2 cellular contexts compared by ENCODE assay signal in genomic region chr11:45580399-45580798, GRCh38.
TF ChIP-seq lines count a peak whose summit lies in the region.

No MANE protein-coding gene starts in this region.

TF ChIP-seq in K562, 482 proteins besides CTCF, POLR2A, EP300 and RAD21 (continued from another document):
- TF ChIP-seq CLOCK (CRISPR knock-in tag; IDR thresholded peaks at IDR 0.05; ENCODE audit: borderline replicate concordance), result no peak
- TF ChIP-seq, protein P1, sequence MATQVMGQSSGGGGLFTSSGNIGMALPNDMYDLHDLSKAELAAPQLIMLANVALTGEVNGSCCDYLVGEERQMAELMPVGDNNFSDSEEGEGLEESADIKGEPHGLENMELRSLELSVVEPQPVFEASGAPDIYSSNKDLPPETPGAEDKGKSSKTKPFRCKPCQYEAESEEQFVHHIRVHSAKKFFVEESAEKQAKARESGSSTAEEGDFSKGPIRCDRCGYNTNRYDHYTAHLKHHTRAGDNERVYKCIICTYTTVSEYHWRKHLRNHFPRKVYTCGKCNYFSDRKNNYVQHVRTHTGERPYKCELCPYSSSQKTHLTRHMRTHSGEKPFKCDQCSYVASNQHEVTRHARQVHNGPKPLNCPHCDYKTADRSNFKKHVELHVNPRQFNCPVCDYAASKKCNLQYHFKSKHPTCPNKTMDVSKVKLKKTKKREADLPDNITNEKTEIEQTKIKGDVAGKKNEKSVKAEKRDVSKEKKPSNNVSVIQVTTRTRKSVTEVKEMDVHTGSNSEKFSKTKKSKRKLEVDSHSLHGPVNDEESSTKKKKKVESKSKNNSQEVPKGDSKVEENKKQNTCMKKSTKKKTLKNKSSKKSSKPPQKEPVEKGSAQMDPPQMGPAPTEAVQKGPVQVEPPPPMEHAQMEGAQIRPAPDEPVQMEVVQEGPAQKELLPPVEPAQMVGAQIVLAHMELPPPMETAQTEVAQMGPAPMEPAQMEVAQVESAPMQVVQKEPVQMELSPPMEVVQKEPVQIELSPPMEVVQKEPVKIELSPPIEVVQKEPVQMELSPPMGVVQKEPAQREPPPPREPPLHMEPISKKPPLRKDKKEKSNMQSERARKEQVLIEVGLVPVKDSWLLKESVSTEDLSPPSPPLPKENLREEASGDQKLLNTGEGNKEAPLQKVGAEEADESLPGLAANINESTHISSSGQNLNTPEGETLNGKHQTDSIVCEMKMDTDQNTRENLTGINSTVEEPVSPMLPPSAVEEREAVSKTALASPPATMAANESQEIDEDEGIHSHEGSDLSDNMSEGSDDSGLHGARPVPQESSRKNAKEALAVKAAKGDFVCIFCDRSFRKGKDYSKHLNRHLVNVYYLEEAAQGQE (CRISPR knock-in tag; IDR thresholded peaks at IDR 0.05; ENCODE audit: low read depth), result peak; percentile 90
- no peak for TF ChIP-seq GTF2A2 (tag; IDR thresholded peaks at IDR 0.05)

TF ChIP-seq in HepG2, 621 proteins besides CTCF, POLR2A, EP300 and RAD21 (continued from another document):
- TF ChIP-seq PLSCR1 (CRISPR knock-in tag; IDR thresholded peaks at IDR 0.05; ENCODE audit: borderline replicate concordance), result no peak
- TF ChIP-seq KDM2A (CRISPR knock-in tag; IDR thresholded peaks at IDR 0.05; ENCODE audit: borderline replicate concordance, low read depth), result no peak
- TF ChIP-seq ZBTB1 (CRISPR knock-in tag; IDR thresholded peaks at IDR 0.05; ENCODE audit: borderline replicate concordance), result no peak
- no peak for TF ChIP-seq ZNF326 (CRISPR knock-in tag; IDR thresholded peaks at IDR 0.05; ENCODE audit: borderline replicate concordance)
- TF ChIP-seq HIVEP1 (CRISPR knock-in tag; IDR thresholded peaks at IDR 0.05), result no peak
- TF ChIP-seq SMARCC2 (IDR thresholded peaks at IDR 0.05), result no peak
- peak; percentile 93 for TF ChIP-seq MIER2 (CRISPR knock-in tag; IDR thresholded peaks at IDR 0.05)
- TF ChIP-seq ZNF160 (CRISPR knock-in tag; IDR thresholded peaks at IDR 0.05), result no peak
- TF ChIP-seq, protein P2, sequence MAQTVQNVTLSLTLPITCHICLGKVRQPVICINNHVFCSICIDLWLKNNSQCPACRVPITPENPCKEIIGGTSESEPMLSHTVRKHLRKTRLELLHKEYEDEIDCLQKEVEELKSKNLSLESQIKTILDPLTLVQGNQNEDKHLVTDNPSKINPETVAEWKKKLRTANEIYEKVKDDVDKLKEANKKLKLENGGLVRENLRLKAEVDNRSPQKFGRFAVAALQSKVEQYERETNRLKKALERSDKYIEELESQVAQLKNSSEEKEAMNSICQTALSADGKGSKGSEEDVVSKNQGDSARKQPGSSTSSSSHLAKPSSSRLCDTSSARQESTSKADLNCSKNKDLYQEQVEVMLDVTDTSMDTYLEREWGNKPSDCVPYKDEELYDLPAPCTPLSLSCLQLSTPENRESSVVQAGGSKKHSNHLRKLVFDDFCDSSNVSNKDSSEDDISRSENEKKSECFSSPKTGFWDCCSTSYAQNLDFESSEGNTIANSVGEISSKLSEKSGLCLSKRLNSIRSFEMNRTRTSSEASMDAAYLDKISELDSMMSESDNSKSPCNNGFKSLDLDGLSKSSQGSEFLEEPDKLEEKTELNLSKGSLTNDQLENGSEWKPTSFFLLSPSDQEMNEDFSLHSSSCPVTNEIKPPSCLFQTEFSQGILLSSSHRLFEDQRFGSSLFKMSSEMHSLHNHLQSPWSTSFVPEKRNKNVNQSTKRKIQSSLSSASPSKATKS (CRISPR knock-in tag; IDR thresholded peaks at IDR 0.05), result no peak
- TF ChIP-seq SMC3 (IDR thresholded peaks at IDR 0.05; ENCODE audit: low read length), result no peak
- TF ChIP-seq, protein P1 (IDR thresholded peaks at IDR 0.05; ENCODE audit: borderline replicate concordance in 1 of 2, low read depth in 1 of 2, low read length in 2 of 2), result peak; percentile 74 to 93
- TF ChIP-seq, protein P3, sequence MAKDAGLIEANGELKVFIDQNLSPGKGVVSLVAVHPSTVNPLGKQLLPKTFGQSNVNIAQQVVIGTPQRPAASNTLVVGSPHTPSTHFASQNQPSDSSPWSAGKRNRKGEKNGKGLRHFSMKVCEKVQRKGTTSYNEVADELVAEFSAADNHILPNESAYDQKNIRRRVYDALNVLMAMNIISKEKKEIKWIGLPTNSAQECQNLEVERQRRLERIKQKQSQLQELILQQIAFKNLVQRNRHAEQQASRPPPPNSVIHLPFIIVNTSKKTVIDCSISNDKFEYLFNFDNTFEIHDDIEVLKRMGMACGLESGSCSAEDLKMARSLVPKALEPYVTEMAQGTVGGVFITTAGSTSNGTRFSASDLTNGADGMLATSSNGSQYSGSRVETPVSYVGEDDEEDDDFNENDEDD (CRISPR knock-in tag; IDR thresholded peaks at IDR 0.05; ENCODE audit: borderline replicate concordance), result no peak
